Comparison of ENCODE assay signal across 1 cellular context in the genomic region with DNA sequence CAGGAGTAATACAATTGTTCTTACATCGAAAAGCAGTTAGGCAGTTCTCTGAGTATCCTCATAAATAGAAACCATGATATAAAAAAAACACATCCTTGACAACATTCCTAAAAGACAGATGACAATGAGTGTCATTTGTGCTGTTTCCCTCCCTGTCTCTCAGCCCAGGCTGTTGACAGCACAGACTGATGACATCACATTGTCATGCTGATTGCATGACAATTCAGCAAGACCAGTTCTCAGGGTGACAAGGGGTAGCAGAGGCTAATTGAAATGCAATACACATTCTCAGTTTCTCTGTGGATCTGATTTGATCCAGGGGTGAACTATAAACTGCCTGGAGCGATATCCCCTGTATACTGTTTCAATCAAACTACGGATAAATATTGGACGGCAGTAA.
A peak's percentile ranks its signal among the peaks of the same experiment; 100 is the strongest.
TF ChIP-seq lines count a peak whose summit lies in the region.

No MANE protein-coding gene starts in this region.

TF ChIP-seq in K562, 482 proteins besides CTCF, POLR2A, EP300 and RAD21 (continued from another document):
- TF ChIP-seq, protein P1, sequence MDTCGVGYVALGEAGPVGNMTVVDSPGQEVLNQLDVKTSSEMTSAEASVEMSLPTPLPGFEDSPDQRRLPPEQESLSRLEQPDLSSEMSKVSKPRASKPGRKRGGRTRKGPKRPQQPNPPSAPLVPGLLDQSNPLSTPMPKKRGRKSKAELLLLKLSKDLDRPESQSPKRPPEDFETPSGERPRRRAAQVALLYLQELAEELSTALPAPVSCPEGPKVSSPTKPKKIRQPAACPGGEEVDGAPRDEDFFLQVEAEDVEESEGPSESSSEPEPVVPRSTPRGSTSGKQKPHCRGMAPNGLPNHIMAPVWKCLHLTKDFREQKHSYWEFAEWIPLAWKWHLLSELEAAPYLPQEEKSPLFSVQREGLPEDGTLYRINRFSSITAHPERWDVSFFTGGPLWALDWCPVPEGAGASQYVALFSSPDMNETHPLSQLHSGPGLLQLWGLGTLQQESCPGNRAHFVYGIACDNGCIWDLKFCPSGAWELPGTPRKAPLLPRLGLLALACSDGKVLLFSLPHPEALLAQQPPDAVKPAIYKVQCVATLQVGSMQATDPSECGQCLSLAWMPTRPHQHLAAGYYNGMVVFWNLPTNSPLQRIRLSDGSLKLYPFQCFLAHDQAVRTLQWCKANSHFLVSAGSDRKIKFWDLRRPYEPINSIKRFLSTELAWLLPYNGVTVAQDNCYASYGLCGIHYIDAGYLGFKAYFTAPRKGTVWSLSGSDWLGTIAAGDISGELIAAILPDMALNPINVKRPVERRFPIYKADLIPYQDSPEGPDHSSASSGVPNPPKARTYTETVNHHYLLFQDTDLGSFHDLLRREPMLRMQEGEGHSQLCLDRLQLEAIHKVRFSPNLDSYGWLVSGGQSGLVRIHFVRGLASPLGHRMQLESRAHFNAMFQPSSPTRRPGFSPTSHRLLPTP (IDR thresholded peaks at IDR 0.05; ENCODE audit: borderline replicate concordance, extremely low read depth, insufficient read length): no peak
- TF ChIP-seq ELF1 (tag; IDR thresholded peaks at IDR 0.05) (no peak), JUN (IDR thresholded peaks at IDR 0.05; ENCODE audit: borderline replicate concordance, low read depth, low read length) (peak; percentile 64; the same call in 1 of the 2 replicates), JUN (CRISPR knock-in tag; IDR thresholded peaks at IDR 0.05; ENCODE audit: borderline replicate concordance) (no peak), ZNF584 (CRISPR knock-in tag; IDR thresholded peaks at IDR 0.05; ENCODE audit: low read depth) (peak; percentile 77; the same call in 1 of the 2 replicates), CSDE1 (IDR thresholded peaks at IDR 0.05) (no peak), ZBTB7A (IDR thresholded peaks at IDR 0.05; ENCODE audit: borderline replicate concordance, control insufficient read depth, low read depth, low read length) (no peak), SMARCA4 (IDR thresholded peaks at IDR 0.05) (peak; percentile 10; the same call in 1 of the 2 replicates), MTA1 (IDR thresholded peaks at IDR 0.05; ENCODE audit: borderline replicate concordance) (peak; percentile 73; the same call in 1 of the 2 replicates), ZNF263 (CRISPR knock-in tag; IDR thresholded peaks at IDR 0.05; ENCODE audit: borderline replicate concordance) (no peak), ZFP30 (CRISPR knock-in tag; IDR thresholded peaks at IDR 0.05; ENCODE audit: borderline replicate concordance) (no peak), MEIS2 (IDR thresholded peaks at IDR 0.05; ENCODE audit: partially characterized antibody) (peak; percentile 83)
- TF ChIP-seq, protein P2, sequence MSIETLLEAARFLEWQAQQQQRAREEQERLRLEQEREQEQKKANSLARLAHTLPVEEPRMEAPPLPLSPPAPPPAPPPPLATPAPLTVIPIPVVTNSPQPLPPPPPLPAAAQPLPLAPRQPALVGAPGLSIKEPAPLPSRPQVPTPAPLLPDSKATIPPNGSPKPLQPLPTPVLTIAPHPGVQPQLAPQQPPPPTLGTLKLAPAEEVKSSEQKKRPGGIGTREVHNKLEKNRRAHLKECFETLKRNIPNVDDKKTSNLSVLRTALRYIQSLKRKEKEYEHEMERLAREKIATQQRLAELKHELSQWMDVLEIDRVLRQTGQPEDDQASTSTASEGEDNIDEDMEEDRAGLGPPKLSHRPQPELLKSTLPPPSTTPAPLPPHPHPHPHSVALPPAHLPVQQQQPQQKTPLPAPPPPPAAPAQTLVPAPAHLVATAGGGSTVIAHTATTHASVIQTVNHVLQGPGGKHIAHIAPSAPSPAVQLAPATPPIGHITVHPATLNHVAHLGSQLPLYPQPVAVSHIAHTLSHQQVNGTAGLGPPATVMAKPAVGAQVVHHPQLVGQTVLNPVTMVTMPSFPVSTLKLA (conservative IDR thresholded peaks at IDR 0.05): peak; percentile 18 to 28; a peak in 1 of 4 replicates
- TF ChIP-seq, protein P3, sequence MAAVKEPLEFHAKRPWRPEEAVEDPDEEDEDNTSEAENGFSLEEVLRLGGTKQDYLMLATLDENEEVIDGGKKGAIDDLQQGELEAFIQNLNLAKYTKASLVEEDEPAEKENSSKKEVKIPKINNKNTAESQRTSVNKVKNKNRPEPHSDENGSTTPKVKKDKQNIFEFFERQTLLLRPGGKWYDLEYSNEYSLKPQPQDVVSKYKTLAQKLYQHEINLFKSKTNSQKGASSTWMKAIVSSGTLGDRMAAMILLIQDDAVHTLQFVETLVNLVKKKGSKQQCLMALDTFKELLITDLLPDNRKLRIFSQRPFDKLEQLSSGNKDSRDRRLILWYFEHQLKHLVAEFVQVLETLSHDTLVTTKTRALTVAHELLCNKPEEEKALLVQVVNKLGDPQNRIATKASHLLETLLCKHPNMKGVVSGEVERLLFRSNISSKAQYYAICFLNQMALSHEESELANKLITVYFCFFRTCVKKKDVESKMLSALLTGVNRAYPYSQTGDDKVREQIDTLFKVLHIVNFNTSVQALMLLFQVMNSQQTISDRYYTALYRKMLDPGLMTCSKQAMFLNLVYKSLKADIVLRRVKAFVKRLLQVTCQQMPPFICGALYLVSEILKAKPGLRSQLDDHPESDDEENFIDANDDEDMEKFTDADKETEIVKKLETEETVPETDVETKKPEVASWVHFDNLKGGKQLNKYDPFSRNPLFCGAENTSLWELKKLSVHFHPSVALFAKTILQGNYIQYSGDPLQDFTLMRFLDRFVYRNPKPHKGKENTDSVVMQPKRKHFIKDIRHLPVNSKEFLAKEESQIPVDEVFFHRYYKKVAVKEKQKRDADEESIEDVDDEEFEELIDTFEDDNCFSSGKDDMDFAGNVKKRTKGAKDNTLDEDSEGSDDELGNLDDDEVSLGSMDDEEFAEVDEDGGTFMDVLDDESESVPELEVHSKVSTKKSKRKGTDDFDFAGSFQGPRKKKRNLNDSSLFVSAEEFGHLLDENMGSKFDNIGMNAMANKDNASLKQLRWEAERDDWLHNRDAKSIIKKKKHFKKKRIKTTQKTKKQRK (IDR thresholded peaks at IDR 0.05; ENCODE audit: borderline replicate concordance, low read depth, low read length): no peak
- TF ChIP-seq, protein P4, sequence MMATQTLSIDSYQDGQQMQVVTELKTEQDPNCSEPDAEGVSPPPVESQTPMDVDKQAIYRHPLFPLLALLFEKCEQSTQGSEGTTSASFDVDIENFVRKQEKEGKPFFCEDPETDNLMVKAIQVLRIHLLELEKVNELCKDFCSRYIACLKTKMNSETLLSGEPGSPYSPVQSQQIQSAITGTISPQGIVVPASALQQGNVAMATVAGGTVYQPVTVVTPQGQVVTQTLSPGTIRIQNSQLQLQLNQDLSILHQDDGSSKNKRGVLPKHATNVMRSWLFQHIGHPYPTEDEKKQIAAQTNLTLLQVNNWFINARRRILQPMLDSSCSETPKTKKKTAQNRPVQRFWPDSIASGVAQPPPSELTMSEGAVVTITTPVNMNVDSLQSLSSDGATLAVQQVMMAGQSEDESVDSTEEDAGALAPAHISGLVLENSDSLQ (IDR thresholded peaks at IDR 0.05): peak; percentile 85
- TF ChIP-seq, protein P5, sequence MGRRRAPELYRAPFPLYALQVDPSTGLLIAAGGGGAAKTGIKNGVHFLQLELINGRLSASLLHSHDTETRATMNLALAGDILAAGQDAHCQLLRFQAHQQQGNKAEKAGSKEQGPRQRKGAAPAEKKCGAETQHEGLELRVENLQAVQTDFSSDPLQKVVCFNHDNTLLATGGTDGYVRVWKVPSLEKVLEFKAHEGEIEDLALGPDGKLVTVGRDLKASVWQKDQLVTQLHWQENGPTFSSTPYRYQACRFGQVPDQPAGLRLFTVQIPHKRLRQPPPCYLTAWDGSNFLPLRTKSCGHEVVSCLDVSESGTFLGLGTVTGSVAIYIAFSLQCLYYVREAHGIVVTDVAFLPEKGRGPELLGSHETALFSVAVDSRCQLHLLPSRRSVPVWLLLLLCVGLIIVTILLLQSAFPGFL (CRISPR knock-in tag; IDR thresholded peaks at IDR 0.05): no peak
